Comparison of ENCODE assay signal across 8 cellular contexts in genomic region chr7:96326752-96327151, GRCh38. TPM values are rescaled to one million over a fixed set of nuclear protein-coding genes. Genes with fewer than 3 reads are reported as not detected.
A peak's percentile ranks its signal among the peaks of the same experiment; 100 is the strongest.
DNase-seq lines count a peak whose midpoint lies in the region; ATAC-seq, FAIRE-seq and TF ChIP-seq lines count a peak whose summit lies in the region.
"Not testable (repeated sequence)": the region's sequence is repeated elsewhere in the genome, so short reads cannot be mapped to it uniquely, and the experiment has no call there.

No MANE protein-coding gene starts in this region.

- H3K36me3 ChIP-seq in stomach: not testable (repeated sequence)

- H3K27ac Mint-ChIP-seq in activated B cell treated with CpG ODN at 0.5 μM for 24 hours (peak overlapping the region; percentile 87), memory B cell (peak overlapping the region; percentile 99)

- H3K27me3 ChIP-seq in stomach: not testable (repeated sequence)

- H3K27me3 Mint-ChIP-seq in activated B cell treated with CpG ODN at 0.5 μM for 24 hours, memory B cell: not testable (repeated sequence)

- peaks cover 21% of the 10 kb centered on the region for H3K4me1 Mint-ChIP-seq in activated B cell treated with CpG ODN at 0.5 μM for 24 hours
- peaks cover 10% of the 10 kb centered on the region for H3K4me1 Mint-ChIP-seq in memory B cell

- 39 to 66% (median 42%) methylated on average over 2 of the region's 2 CpGs for WGBS in stomach, 5 donors

- not testable (repeated sequence) for H3K4me3 ChIP-seq in stomach

- peak; percentile 33 for FAIRE-seq in GM12891 (lab: Jason Lieb, UNC)

- POLR2A ChIA-PET in activated B cell treated with CpG ODN at 0.5 μM for 24 hours (lab: Charles Lee): not testable (repeated sequence)

- H3K9me3 ChIP-seq in stomach: not testable (repeated sequence)

- H3K36me3 Mint-ChIP-seq in activated B cell treated with CpG ODN at 0.5 μM for 24 hours (ENCODE audit: low read depth); memory B cell: not testable (repeated sequence)

- H3K27ac ChIP-seq in stomach: peak overlapping the region in 3 of 5 donors; percentile 19 to 65 (median 38)

- peaks cover 0 to 31% (median 13%) of the 10 kb centered on the region in 4 donors for H3K4me1 ChIP-seq in stomach

- DNase-seq in GM12891 (ENCODE audit: insufficient read length, low spot score); activated B cell treated with CpG ODN at 0.5 μM for 24 hours; stomach: not testable (repeated sequence)
- DNase-seq in NAMALWA (ENCODE audit: low spot score) (peak; percentile 72), SIG-M5 (lab: John Stamatoyannopoulos, UW) (peak; percentile 37), memory B cell (ENCODE audit: low spot score in 2 of 2) (peak; percentile 24 to 63)

- not testable (repeated sequence) for H3K9me3 Mint-ChIP-seq in activated B cell treated with CpG ODN at 0.5 μM for 24 hours, memory B cell

- ATAC-seq in GM19395 (IDR thresholded peaks at IDR 0.05; ENCODE audit: unreplicated experiment): peak; percentile 32
- ATAC-seq in HG03175 (IDR thresholded peaks at IDR 0.05; ENCODE audit: unreplicated experiment): peak; percentile 28
- peak; percentile 71 for ATAC-seq in activated B cell treated with CpG ODN at 0.5 μM for 24 hours (ENCODE audit: low read depth)
- peak; percentile 85 for ATAC-seq in memory B cell (ENCODE audit: low read depth)

- TF ChIP-seq EP300 in stomach (IDR thresholded peaks at IDR 0.05): not testable (repeated sequence)

- peak overlapping the region; percentile 36 for H3K4me3 Mint-ChIP-seq in activated B cell treated with CpG ODN at 0.5 μM for 24 hours
- not testable (repeated sequence) for H3K4me3 Mint-ChIP-seq in memory B cell

- TF ChIP-seq CTCF in activated B cell treated with CpG ODN at 0.5 μM for 24 hours (IDR thresholded peaks at IDR 0.05); stomach (IDR thresholded peaks at IDR 0.05): not testable (repeated sequence)

- CTCF ChIA-PET in activated B cell treated with CpG ODN at 0.5 μM for 24 hours (lab: Charles Lee): not testable (repeated sequence)

- intact Hi-C loops in activated B cell treated with CpG ODN at 0.5 μM for 24 hours (cut with micrococcal nuclease): loop anchor here (2.0 to 10.0 kb wide), 3 partner anchors 378 to 1546 kb away; partner anchors contain the start of genes ASNS and SEM1
- intact Hi-C loops in stomach (cut with DNase I; ENCODE audit: low total_unique reads): not testable (repeated sequence)

- TF ChIP-seq POLR2A in GM12891 (IDR thresholded peaks at IDR 0.05; ENCODE audit: low read depth, low read length); stomach (IDR thresholded peaks at IDR 0.05): not testable (repeated sequence)

TF ChIP-seq in GM12891, 5 proteins besides CTCF, POLR2A, EP300 and RAD21:
- peak; percentile 91 for TF ChIP-seq SPI1 (IDR thresholded peaks at IDR 0.05; ENCODE audit: low read depth, low read length)

RNA-seq across cellular contexts. Expression of gene SLC25A13, which starts 4.9 kb away (rescaled TPM):
- polyA plus RNA-seq in GM12891 (2012; ENCODE audit: low read depth, missing spikeins): 7.1 TPM
- total RNA-seq in activated B cell treated with CpG ODN at 0.5 μM for 24 hours: 28.5 and 29.1 TPM in 2 replicates
- total RNA-seq in stomach: 10 to 100 TPM in 4 of 5 donors, 1 to 10 TPM in 1; 4.1 to 72.0 (median 47.1) TPM
- polyA plus RNA-seq in stomach: 10 to 100 TPM in 1 of 3 donors, 1 to 10 TPM in 2; 7.1 to 11.9 (median 9.4) TPM

Comparison
In these comparisons a context has a peak if more than half of its experiments do, and no peak if none do; other contexts are left out.
1. ATAC-seq: peak in every context shown above with its lines; median percentile 85 in memory B cell; 71 in activated B cell treated with CpG ODN at 0.5 μM for 24 hours; 32 in GM19395; 28 in HG03175.